ENCODE assay signal across 17 cellular contexts in genomic region chr5:79547429-79547822, GRCh38. TPM values are rescaled to one million over a fixed set of nuclear protein-coding genes. Genes with fewer than 3 reads are reported as not detected.
A peak's percentile ranks its signal among the peaks of the same experiment; 100 is the strongest.
DNase-seq lines count a peak whose midpoint lies in the region; ATAC-seq and TF ChIP-seq lines count a peak whose summit lies in the region.
"Had no signal": no experiment of that assay in that cellular context is flagged by ENCODE, and none has a peak within 500 bp of the region (broad histone marks: within the 10 kb centered on the region; RNA-seq: fewer than 3 reads in every experiment).

No MANE protein-coding gene starts in this region.

- no peaks in the 10 kb centered on the region for H3K36me3 Mint-ChIP-seq in Caco-2 (ENCODE audit: insufficient read depth, unreplicated experiment)

- H3K4me3 ChIP-seq in Caco-2 (ENCODE audit: low read depth, low read length): no peak overlapping the region
- no peak overlapping the region for H3K4me3 ChIP-seq in esophagus squamous epithelium
- no peak overlapping the region for H3K4me3 ChIP-seq in parathyroid adenoma (ENCODE audit: low read depth, low read length)
- H3K4me3 ChIP-seq: cardiac muscle cell had no signal

- H3K27me3 ChIP-seq in Caco-2 (replicated peaks; ENCODE audit: control insufficient read depth, insufficient read depth, low read length) (no peaks in the 10 kb centered on the region), esophagus squamous epithelium (no peaks in the 10 kb centered on the region), parathyroid adenoma (ENCODE audit: control insufficient read depth, insufficient read depth, low read length) (no peaks in the 10 kb centered on the region)
- H3K27me3 ChIP-seq: cardiac muscle cell had no signal

- no TSS peak for BruUV-seq in Caco-2 (replicated peaks; lab: Mats Ljungman, UMichigan)

- no peak for TF ChIP-seq CTCF in Caco-2 (IDR thresholded peaks at IDR 0.05; ENCODE audit: insufficient read depth in 1 of 2, low read depth in 1 of 2, low read length in 1 of 2, severe bottlenecking in 1 of 2, unreplicated experiment in 1 of 2)
- TF ChIP-seq CTCF in esophagus squamous epithelium (IDR thresholded peaks at IDR 0.05): no peak
- TF ChIP-seq CTCF in parathyroid adenoma (IDR thresholded peaks at IDR 0.05): no peak

- H3K36me3 ChIP-seq in Caco-2 (ENCODE audit: control insufficient read depth, insufficient read depth, low read length) (no peaks in the 10 kb centered on the region), esophagus squamous epithelium (no peaks in the 10 kb centered on the region), parathyroid adenoma (ENCODE audit: control insufficient read depth, insufficient read depth, low read length) (no peaks in the 10 kb centered on the region)
- H3K36me3 ChIP-seq: cardiac muscle cell had no signal

- CTCF ChIA-PET in Caco-2 (lab: Charles Lee): interaction anchor here (0.6 kb wide), 1 partner anchor 414 kb away, joined by 4 read pairs; no protein-coding TSS in a partner anchor

- intact Hi-C loops in Caco-2 (cut with micrococcal nuclease; ENCODE audit: unreplicated experiment): no loop called here
- intact Hi-C loops in esophagus squamous epithelium (cut with DNase I): no loop called here

- no peaks in the 10 kb centered on the region for H3K27me3 Mint-ChIP-seq in Caco-2 (ENCODE audit: insufficient read depth, unreplicated experiment)

- H3K9ac ChIP-seq in parathyroid adenoma: no peak overlapping the region

- peaks cover 24% of the 10 kb centered on the region for H3K4me1 Mint-ChIP-seq in Caco-2 (ENCODE audit: low read depth, unreplicated experiment)

- H3K27ac ChIP-seq in esophagus squamous epithelium (peak overlapping the region; percentile 58 to 76 (median 69)), parathyroid adenoma (peak overlapping the region; percentile 84)
- H3K27ac ChIP-seq: cardiac muscle cell had no signal

- DNase-seq in Caco-2 (peak in 1 of 2 experiments; percentile 5), NCI-H2107 (lab: John Stamatoyannopoulos, UW) (peak; percentile 14), esophagus squamous epithelium (lab: John Stamatoyannopoulos, UW) (no peak), anterior cingulate cortex (lab: John Stamatoyannopoulos, UW) (no peak), T-helper 2 cell (no peak)
- DNase-seq: activated CD4-positive, alpha-beta T cell treated with anti-CD3 and anti-CD28 coated beads for 48 hours; activated T-cell treated with anti-CD3 and anti-CD28 coated beads, Interleukin-2, amount 50 U/mL, for 4 hours; effector CD8-positive, alpha-beta T cell; NCI-H1694 treated with DMSO at 0.1 percent for 48 hours; occipital lobe; SIG-M5; stimulated activated CD4-positive, alpha-beta T cell treated with anti-CD3 and anti-CD28 coated beads, Interleukin-12 subunit alpha, Interleukin-12 subunit beta, amount 100 ng/mL, for 4 hours had no signal

- peak overlapping the region; percentile 25 for H3K4me3 Mint-ChIP-seq in Caco-2 (ENCODE audit: unreplicated experiment)
- H3K4me3 Mint-ChIP-seq: activated naive CD8-positive, alpha-beta T cell; activated T-cell treated with anti-CD3 and anti-CD28 coated beads, Interleukin-2, amount 50 U/mL, for 4 hours had no signal

- H3K27ac Mint-ChIP-seq in Caco-2 (ENCODE audit: unreplicated experiment): peak overlapping the region; percentile 23
- H3K27ac Mint-ChIP-seq: activated naive CD8-positive, alpha-beta T cell had no signal

- H3K9me3 ChIP-seq in Caco-2 (no peaks in the 10 kb centered on the region), esophagus squamous epithelium (no peaks in the 10 kb centered on the region), parathyroid adenoma (ENCODE audit: control insufficient read depth, low read length) (no peaks in the 10 kb centered on the region)

- ATAC-seq in GM18520 (IDR thresholded peaks at IDR 0.05; ENCODE audit: unreplicated experiment) (no peak), GM18907 (IDR thresholded peaks at IDR 0.05; ENCODE audit: unreplicated experiment) (no peak)
- ATAC-seq: activated T-cell treated with anti-CD3 and anti-CD28 coated beads, Interleukin-2, amount 50 U/mL, for 4 hours had no signal

- no peak for TF ChIP-seq POLR2A in esophagus squamous epithelium (IDR thresholded peaks at IDR 0.05)

- H3K4me2 ChIP-seq in parathyroid adenoma (ENCODE audit: low read length): no peak overlapping the region

- peak overlapping the region; percentile 87 for H2AFZ ChIP-seq in parathyroid adenoma

- peaks cover 6% of the 10 kb centered on the region for H3K9me3 Mint-ChIP-seq in Caco-2 (ENCODE audit: unreplicated experiment)
- H3K9me3 Mint-ChIP-seq: activated T-cell treated with anti-CD3 and anti-CD28 coated beads, Interleukin-2, amount 50 U/mL, for 4 hours had no signal

- H3K79me2 ChIP-seq in parathyroid adenoma: peaks cover 3% of the 10 kb centered on the region

- 67 to 78% methylated on average over 3 of the region's 3 CpGs for WGBS in esophagus squamous epithelium, 2 donors

- H3K4me1 ChIP-seq in Caco-2: peaks cover 32% of the 10 kb centered on the region
- peaks cover 7 to 24% (median 10%) of the 10 kb centered on the region in 3 donors for H3K4me1 ChIP-seq in esophagus squamous epithelium
- H3K4me1 ChIP-seq in parathyroid adenoma: peaks cover 32% of the 10 kb centered on the region

- POLR2A ChIA-PET in Caco-2 (lab: Charles Lee): interaction anchor here (0.6 kb wide), 1 partner anchor 68 kb away, joined by 7 read pairs; no protein-coding TSS in a partner anchor

RNA-seq across cellular contexts. Expression of gene HOMER1, which starts 33.5 kb away (rescaled TPM):
- total RNA-seq in Caco-2 (2022): 22.2 and 24.0 TPM in 2 replicates
- 10 to 100 TPM in 1 of 4 donors, 1 to 10 TPM in 3; 4.9 to 10.6 (median 8.2) TPM for total RNA-seq in esophagus squamous epithelium
